ENCODE assay signal across 8 cellular contexts in genomic region chr1:9942939-9943807, GRCh38. TPM values are rescaled to one million over a fixed set of nuclear protein-coding genes. Genes with fewer than 3 reads are reported as not detected.
DNase-seq lines count a peak whose midpoint lies in the region; ATAC-seq, FAIRE-seq and TF ChIP-seq lines count a peak whose summit lies in the region.

TSS of gene LZIC (minus strand) at chr1:9943391. CDS start at chr1:9936619, 6,772 bp downstream.
TSS of gene NMNAT1 (plus strand) at chr1:9943475. CDS start at chr1:9972074, 28,599 bp downstream.

- H3K36me3 ChIP-seq in bronchial epithelial cell (ENCODE audit: control insufficient read depth, insufficient read depth, low read length) (peaks cover 2% of the 10 kb centered on the region), smooth muscle cell (ENCODE audit: low read depth) (no peaks in the 10 kb centered on the region)

- peak within 1 kb of the TSS; percentile 99 for H3K27ac Mint-ChIP-seq in WTC11
- H3K27ac Mint-ChIP-seq in immature natural killer cell, result peak within 1 kb of the TSS; percentile 93 to 99 (median 98)

- peaks cover 2% of the 10 kb centered on the region for H3K4me1 Mint-ChIP-seq in WTC11
- peaks cover 21 to 30% of the 10 kb centered on the region in 2 donors for H3K4me1 Mint-ChIP-seq in immature natural killer cell

- H3K4me1 ChIP-seq in smooth muscle cell (ENCODE audit: low read depth), result peaks cover 5% of the 10 kb centered on the region

- no peaks in the 10 kb centered on the region for H3K9me3 ChIP-seq in smooth muscle cell (replicated peaks; ENCODE audit: low read depth)

- peak; percentile 57 for DNase-seq in AG04449 (ENCODE audit: low read depth, low spot score)
- DNase-seq in NCI-H2227 treated with DMSO at 0.1 percent for 48 hours (lab: John Stamatoyannopoulos, UW), result peak; percentile 90
- peak; percentile 93 for DNase-seq in WTC11 (ENCODE audit: low spot score)
- DNase-seq in bronchial epithelial cell (ENCODE audit: low read depth), result peak; percentile 83
- DNase-seq in immature natural killer cell, result peak; percentile 89 to 90 (median 90)
- DNase-seq in smooth muscle cell (lab: John Stamatoyannopoulos, UW; ENCODE audit: unreplicated experiment), result peak; percentile 80

- TF ChIP-seq CTCF in AG04449 (IDR thresholded peaks at IDR 0.05; ENCODE audit: insufficient read depth, low read length, missing control alignments) (no peak), WTC11 (IDR thresholded peaks at IDR 0.05) (no peak), bronchial epithelial cell (IDR thresholded peaks at IDR 0.05; ENCODE audit: insufficient read depth, low read length, severe bottlenecking) (no peak), smooth muscle cell (IDR thresholded peaks at IDR 0.05; ENCODE audit: borderline replicate concordance, insufficient read depth, poor library complexity, severe bottlenecking) (no peak)

- WGBS in smooth muscle cell (ENCODE audit: low lambda C conversion rate), result 2% methylated on average over 55 of the region's 55 CpGs

- H3K4me3 Mint-ChIP-seq in WTC11, result peak within 1 kb of the TSS; percentile 98
- H3K4me3 Mint-ChIP-seq in immature natural killer cell, result peak within 1 kb of the TSS; percentile 92 to 99 (median 97)

- peak within 1 kb of the TSS; percentile 88 for H2AFZ ChIP-seq in smooth muscle cell (ENCODE audit: low read depth)

- CTCF ChIA-PET in AG04449 (lab: Yijun Ruan, JAX), result interaction anchor here (0.5 to 9.1 kb wide), 19 partner anchors 8 to 423 kb away, joined by 3 to 187 read pairs (median 4); partner anchors contain the start of gene KIF1B
- CTCF ChIA-PET in WTC11 (lab: Charles Lee), result interaction anchor here (0.6 to 2.7 kb wide), 16 partner anchors 11 to 511 kb away, joined by 3 to 11 read pairs (median 4); partner anchors contain the start of genes CTNNBIP1 and KIF1B

- peak within 1 kb of the TSS; percentile 92 for H3K4me3 ChIP-seq in AG04449 (ENCODE audit: low read depth, low read length)
- H3K4me3 ChIP-seq in bronchial epithelial cell (ENCODE audit: low read depth, low read length), result peak within 1 kb of the TSS; percentile 64
- peak within 1 kb of the TSS; percentile 75 for H3K4me3 ChIP-seq in smooth muscle cell

- ATAC-seq in GM18873 (IDR thresholded peaks at IDR 0.05; ENCODE audit: low FRiP score, unreplicated experiment) (peak; percentile 74), HG03108 (IDR thresholded peaks at IDR 0.05; ENCODE audit: unreplicated experiment) (peak; percentile 94), WTC11 (peak; percentile 95)

- H3K4me2 ChIP-seq in smooth muscle cell, result peak within 1 kb of the TSS; percentile 93

- no peak for FAIRE-seq in bronchial epithelial cell (lab: Jason Lieb, UNC)

- no peaks in the 10 kb centered on the region for H3K9me3 Mint-ChIP-seq in WTC11
- no peaks in the 10 kb centered on the region for H3K9me3 Mint-ChIP-seq in immature natural killer cell

- H3F3A ChIP-seq in smooth muscle cell (ENCODE audit: low read depth), result no peaks in the 10 kb centered on the region

- H3K27me3 Mint-ChIP-seq in WTC11 (ENCODE audit: low read depth), result no peaks in the 10 kb centered on the region
- peaks cover 0 to 3% (median 2%) of the 10 kb centered on the region in 3 donors for H3K27me3 Mint-ChIP-seq in immature natural killer cell (ENCODE audit: low read depth in 3 of 3)

- H3K36me3 Mint-ChIP-seq in WTC11, result peaks cover 2% of the 10 kb centered on the region; the same call in 1 of the 2 replicates
- H3K36me3 Mint-ChIP-seq in immature natural killer cell, result peaks cover 0 to 3% (median 0%) of the 10 kb centered on the region in 3 donors

- H3K27me3 ChIP-seq in bronchial epithelial cell (ENCODE audit: control insufficient read depth, insufficient read depth, low read length) (no peaks in the 10 kb centered on the region), smooth muscle cell (ENCODE audit: low read depth) (no peaks in the 10 kb centered on the region)

- H3K9ac ChIP-seq in smooth muscle cell (ENCODE audit: low read depth), result peak within 1 kb of the TSS; percentile 95

- H3K27ac ChIP-seq in smooth muscle cell (ENCODE audit: low read depth), result peak within 1 kb of the TSS; percentile 84

- peaks cover 25% of the 10 kb centered on the region for H3K79me2 ChIP-seq in smooth muscle cell (ENCODE audit: low read depth)

- POLR2A ChIA-PET in AG04449 (lab: Yijun Ruan, JAX) (interaction anchor here (0.6 to 2.0 kb wide), 8 partner anchors 21 to 267 kb away, joined by 3 to 9 read pairs (median 4); partner anchors contain the start of genes CTNNBIP1 and KIF1B), WTC11 (lab: Charles Lee) (interaction anchor here (0.9 to 1.2 kb wide), 4 partner anchors 26 to 707 kb away, joined by 3 read pairs; partner anchors contain the start of gene CENPS)

- no peaks in the 10 kb centered on the region for H4K20me1 ChIP-seq in smooth muscle cell (ENCODE audit: low read depth)

TF ChIP-seq in WTC11, 78 proteins besides CTCF, POLR2A, EP300 and RAD21 (continues in another document):
- TF ChIP-seq JUN (CRISPR knock-in tag; IDR thresholded peaks at IDR 0.05) (no peak), ARID4B (CRISPR knock-in tag; IDR thresholded peaks at IDR 0.05; ENCODE audit: borderline replicate concordance) (peak; percentile 91), ATF6 (CRISPR knock-in tag; IDR thresholded peaks at IDR 0.05) (no peak), E2F5 (CRISPR knock-in tag; IDR thresholded peaks at IDR 0.05) (peak; percentile 34; the same call in 1 of the 2 replicates), ATF3 (CRISPR knock-in tag; conservative IDR thresholded peaks at IDR 0.05) (no peak)

RNA-seq across cellular contexts. Expression of gene LZIC, which starts in this region (rescaled TPM):
- total RNA-seq in WTC11 (2021), result 16.9 to 22.0 TPM (median 20.9 TPM) in 3 replicates
- total RNA-seq in bronchial epithelial cell, result 32.1 and 37.8 TPM in 2 replicates
- 10 to 100 TPM; 32.3 to 44.9 (median 36.2) TPM for polyA plus RNA-seq in immature natural killer cell
- 42.3 and 47.5 TPM in 2 replicates for total RNA-seq in smooth muscle cell
- polyA plus RNA-seq in smooth muscle cell, result 21.9 and 36.4 TPM in 2 replicates

RNA-seq across cellular contexts. Expression of gene NMNAT1, which starts in this region (rescaled TPM):
- 2.3 to 2.8 TPM (median 2.8 TPM) in 3 replicates for total RNA-seq in WTC11 (2021)
- 13.2 and 15.1 TPM in 2 replicates for total RNA-seq in bronchial epithelial cell
- polyA plus RNA-seq in immature natural killer cell, result 1 to 10 TPM; 1.4 to 10.0 (median 7.1) TPM
- 6.4 and 7.4 TPM in 2 replicates for total RNA-seq in smooth muscle cell
- 9.6 and 9.8 TPM in 2 replicates for polyA plus RNA-seq in smooth muscle cell

Comparison
In these comparisons a context has a peak if more than half of its experiments do, and no peak if none do; other contexts are left out.
1. Peak in every context shown above with its lines: DNase-seq, ATAC-seq, H3K4me3 ChIP-seq and H3K27ac ChIP-seq.